1 cellular context compared by ENCODE assay signal in the genomic region with DNA sequence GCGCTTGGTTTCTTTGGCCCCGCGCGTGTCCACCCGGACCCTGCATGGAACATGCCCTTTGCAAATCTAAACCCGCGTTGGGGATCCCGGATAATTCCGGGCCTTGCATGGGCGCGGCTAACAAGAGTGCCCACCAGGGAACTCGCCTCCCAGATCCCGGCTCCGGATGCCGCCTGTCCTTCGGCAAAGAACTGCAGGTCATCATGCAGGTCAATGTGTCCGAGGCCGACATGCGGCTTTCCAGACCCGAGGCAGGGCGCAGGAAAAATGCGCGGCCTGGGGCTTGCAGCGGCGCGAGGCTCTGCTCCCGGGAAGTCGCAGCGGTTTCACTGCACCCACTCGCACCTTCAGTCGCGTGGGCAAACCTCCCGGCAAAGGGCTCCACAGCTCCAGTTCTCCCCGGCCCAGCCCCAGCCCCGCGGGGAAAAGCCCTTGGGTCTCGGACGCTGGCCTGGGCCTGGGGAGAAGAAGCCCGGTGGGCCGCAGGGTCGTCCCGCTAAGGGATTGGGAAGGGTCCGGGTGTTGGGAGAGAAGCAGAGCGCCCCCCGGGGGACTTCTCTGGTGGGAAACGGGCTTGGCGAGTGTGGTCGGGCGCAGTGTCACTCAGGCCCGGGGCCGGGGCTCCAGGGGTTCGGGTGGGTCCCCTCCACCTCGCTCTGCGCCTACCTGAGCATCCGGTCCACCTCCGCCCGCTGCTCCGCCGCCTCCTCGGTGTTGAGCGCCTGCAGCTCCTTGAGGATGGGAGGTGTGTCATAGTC.
TF ChIP-seq lines count a peak whose summit lies in the region.

No MANE protein-coding gene starts in this region.

TF ChIP-seq in H1, 55 proteins besides CTCF, POLR2A, EP300 and RAD21 (continued from another document):
- TF ChIP-seq, protein P1, sequence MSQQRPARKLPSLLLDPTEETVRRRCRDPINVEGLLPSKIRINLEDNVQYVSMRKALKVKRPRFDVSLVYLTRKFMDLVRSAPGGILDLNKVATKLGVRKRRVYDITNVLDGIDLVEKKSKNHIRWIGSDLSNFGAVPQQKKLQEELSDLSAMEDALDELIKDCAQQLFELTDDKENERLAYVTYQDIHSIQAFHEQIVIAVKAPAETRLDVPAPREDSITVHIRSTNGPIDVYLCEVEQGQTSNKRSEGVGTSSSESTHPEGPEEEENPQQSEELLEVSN (IDR thresholded peaks at IDR 0.05), result peak; percentile 39; the same call in 1 of the 2 replicates
- TF ChIP-seq, protein P2, sequence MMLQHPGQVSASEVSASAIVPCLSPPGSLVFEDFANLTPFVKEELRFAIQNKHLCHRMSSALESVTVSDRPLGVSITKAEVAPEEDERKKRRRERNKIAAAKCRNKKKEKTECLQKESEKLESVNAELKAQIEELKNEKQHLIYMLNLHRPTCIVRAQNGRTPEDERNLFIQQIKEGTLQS (IDR thresholded peaks at IDR 0.05; ENCODE audit: insufficient read depth, low read depth, low read length), result no peak
- TF ChIP-seq EZH2 (IDR thresholded peaks at IDR 0.05; ENCODE audit: low read depth, low read length, severe bottlenecking), result peak; percentile 97
- TF ChIP-seq JUN (IDR thresholded peaks at IDR 0.05; ENCODE audit: low read depth, low read length), result no peak
- no peak for TF ChIP-seq SP1 (IDR thresholded peaks at IDR 0.05; ENCODE audit: low read depth, low read length)
- no peak for TF ChIP-seq KDM5A (IDR thresholded peaks at IDR 0.05; ENCODE audit: low read length)
- TF ChIP-seq, protein P3, sequence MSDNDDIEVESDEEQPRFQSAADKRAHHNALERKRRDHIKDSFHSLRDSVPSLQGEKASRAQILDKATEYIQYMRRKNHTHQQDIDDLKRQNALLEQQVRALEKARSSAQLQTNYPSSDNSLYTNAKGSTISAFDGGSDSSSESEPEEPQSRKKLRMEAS (IDR thresholded peaks at IDR 0.05), result peak; percentile 53
- 0 out of 4 replicates have a peak, but pooled peaks of 1 of the 2 experiments have one; percentile 14 for TF ChIP-seq HDAC2 (IDR thresholded peaks at IDR 0.05; ENCODE audit: borderline replicate concordance in 1 of 2, low read depth in 2 of 2, low read length in 2 of 2)
